Comparison of ENCODE assay signal across 8 cellular contexts in the genomic region with DNA sequence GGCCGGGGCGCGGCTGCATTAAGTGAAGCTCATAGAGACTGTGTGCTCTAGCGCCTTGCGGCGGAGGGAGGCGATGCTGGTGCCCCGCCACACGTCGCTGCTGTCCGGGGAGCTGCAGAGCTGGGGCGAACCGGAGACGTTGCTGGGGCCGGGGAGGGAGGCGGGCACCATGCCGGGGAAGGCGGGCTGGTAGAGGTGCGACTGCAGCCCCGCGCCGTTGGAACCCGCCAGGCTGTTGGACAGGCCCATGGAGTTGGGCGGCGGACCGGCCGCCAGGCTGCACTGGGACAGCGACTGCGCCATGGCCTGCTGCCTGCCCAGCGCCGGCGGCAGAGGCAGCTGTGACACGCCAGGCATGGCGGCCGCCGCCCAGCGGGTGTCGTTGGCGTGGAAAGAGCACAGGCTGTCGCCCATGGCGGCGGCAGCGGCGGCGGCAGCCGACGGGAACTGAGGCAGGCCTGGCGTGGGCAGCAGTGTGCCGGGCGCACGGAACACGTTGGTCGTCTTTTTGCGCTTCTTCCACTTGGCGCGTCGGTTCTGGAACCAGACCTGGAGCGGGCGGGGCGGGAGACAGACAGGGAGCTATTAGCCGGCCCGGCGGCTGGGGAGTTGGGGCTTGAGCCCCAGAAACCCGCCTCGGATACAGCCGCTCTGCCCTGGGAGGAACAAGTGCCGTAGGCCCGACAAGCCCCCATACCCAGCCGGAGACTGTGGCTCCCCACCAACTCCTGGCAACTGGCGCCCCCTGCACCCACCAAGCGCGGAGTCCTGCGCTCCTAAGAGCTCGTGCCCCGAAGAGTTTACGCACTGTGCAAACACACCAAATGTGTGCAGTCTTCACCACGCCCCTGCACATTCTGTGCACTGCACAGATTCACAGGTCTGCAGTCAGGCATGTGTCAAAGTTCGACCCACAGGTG. TPM values are rescaled to one million over a fixed set of nuclear protein-coding genes. Genes with fewer than 3 reads are reported as not detected.
DNase-seq lines count a peak whose midpoint lies in the region; ATAC-seq and TF ChIP-seq lines count a peak whose summit lies in the region.

No MANE protein-coding gene starts in this region.

- H3K4me3 Mint-ChIP-seq in effector memory CD8-positive, alpha-beta T cell, result peak overlapping the region; percentile 86 to 88
- H3K4me3 Mint-ChIP-seq in naive B cell, result peak overlapping the region; percentile 69 to 92 (median 88)

- no peak overlapping the region for H3K27ac ChIP-seq in vagina

- intact Hi-C loops in Right ventricle myocardium inferior (cut with DNase I), result no loop called here
- intact Hi-C loops in cardiac septum (cut with DNase I), result no loop called here
- intact Hi-C loops in vagina (cut with DNase I), result no loop called here

- H3K4me1 Mint-ChIP-seq in effector memory CD8-positive, alpha-beta T cell (ENCODE audit: low read depth in 2 of 2), result peaks cover 17 to 23% of the 10 kb centered on the region in 2 donors
- peaks cover 29 to 35% (median 33%) of the 10 kb centered on the region in 3 donors for H3K4me1 Mint-ChIP-seq in naive B cell

- no peak for TF ChIP-seq CTCF in vagina (IDR thresholded peaks at IDR 0.05)

- TF ChIP-seq POLR2A in vagina (IDR thresholded peaks at IDR 0.05), result no peak

- H3K4me1 ChIP-seq in vagina, result peaks cover 23% of the 10 kb centered on the region

- H3K27me3 Mint-ChIP-seq in effector memory CD8-positive, alpha-beta T cell, result peaks cover 57 to 69% of the 10 kb centered on the region in 2 donors
- H3K27me3 Mint-ChIP-seq in naive B cell, result peaks cover 48 to 66% (median 53%) of the 10 kb centered on the region in 3 donors

- ATAC-seq in Right ventricle myocardium inferior, result peak; percentile 73
- peak; percentile 80 for ATAC-seq in SK-N-SH treated with all-trans-retinoic acid at 6 μM for 48 hours
- ATAC-seq in effector memory CD8-positive, alpha-beta T cell (replicated peaks), result peak; percentile 80
- peak; percentile 69 to 76 for ATAC-seq in naive B cell (ENCODE audit: low read depth in 2 of 2)

- H3K27me3 ChIP-seq in H7 (ENCODE audit: control insufficient read depth, insufficient read depth, low read length), result peaks cover 99% of the 10 kb centered on the region
- H3K27me3 ChIP-seq in vagina, result peaks cover 21% of the 10 kb centered on the region

- DNase-seq in Right ventricle myocardium inferior (ENCODE audit: missing footprints) (peak; percentile 70), cardiac septum (ENCODE audit: low spot score) (no peak), H7 (peak; percentile 90), Kasumi-1 (lab: John Stamatoyannopoulos, UW) (peak; percentile 79 to 80), naive B cell (no peak), vagina (ENCODE audit: extremely low spot score in 2 of 2) (no peak)
- DNase-seq in effector memory CD8-positive, alpha-beta T cell, result peak in 1 of 3 experiments; percentile 23

- H3K36me3 ChIP-seq in H7 (replicated peaks; ENCODE audit: control insufficient read depth, insufficient read depth, low read length), result no peaks in the 10 kb centered on the region
- no peaks in the 10 kb centered on the region for H3K36me3 ChIP-seq in vagina

- peaks cover 0 to 7% of the 10 kb centered on the region in 2 donors for H3K9me3 Mint-ChIP-seq in effector memory CD8-positive, alpha-beta T cell
- H3K9me3 Mint-ChIP-seq in naive B cell, result peaks cover 9 to 55% (median 30%) of the 10 kb centered on the region in 7 donors

- H3K4me3 ChIP-seq in H7 (ENCODE audit: insufficient read depth, low read depth, low read length) (peak overlapping the region; percentile 39), vagina (peak overlapping the region; percentile 37 to 46)

- H3K36me3 Mint-ChIP-seq in effector memory CD8-positive, alpha-beta T cell (ENCODE audit: insufficient read depth), result peaks cover 11% of the 10 kb centered on the region
- H3K36me3 Mint-ChIP-seq in naive B cell, result peaks cover 15 to 22% of the 10 kb centered on the region in 2 donors

- peak overlapping the region in 1 of 2 donors; percentile 44 for H3K27ac Mint-ChIP-seq in effector memory CD8-positive, alpha-beta T cell
- peak overlapping the region in 4 of 6 donors; percentile 71 to 90 (median 86) for H3K27ac Mint-ChIP-seq in naive B cell

- H3K9me3 ChIP-seq in vagina, result no peaks in the 10 kb centered on the region

TF ChIP-seq in SK-N-SH treated with all-trans-retinoic acid at 6 μM for 48 hours, 23 proteins besides CTCF, POLR2A, EP300 and RAD21:
- TF ChIP-seq TSHZ2 (CRISPR knock-in tag; IDR thresholded peaks at IDR 0.05), result no peak
- no peak for TF ChIP-seq POU6F1 (CRISPR knock-in tag; IDR thresholded peaks at IDR 0.05; ENCODE audit: borderline replicate concordance, low read depth)
- TF ChIP-seq ISL1 (CRISPR knock-in tag; IDR thresholded peaks at IDR 0.05), result no peak
- no peak for TF ChIP-seq ZNF70 (CRISPR knock-in tag; IDR thresholded peaks at IDR 0.05)
- no peak for TF ChIP-seq PPARA (CRISPR knock-in tag; IDR thresholded peaks at IDR 0.05; ENCODE audit: borderline replicate concordance)
- TF ChIP-seq SNAI2 (CRISPR knock-in tag; IDR thresholded peaks at IDR 0.05), result no peak
- no peak for TF ChIP-seq CSDC2 (CRISPR knock-in tag; IDR thresholded peaks at IDR 0.05)
- no peak for TF ChIP-seq ZNF565 (CRISPR knock-in tag; conservative IDR thresholded peaks at IDR 0.05; ENCODE audit: low read depth)
- no peak for TF ChIP-seq RARB (CRISPR knock-in tag; IDR thresholded peaks at IDR 0.05)
- TF ChIP-seq TOX (CRISPR knock-in tag; IDR thresholded peaks at IDR 0.05; ENCODE audit: borderline replicate concordance), result no peak
- TF ChIP-seq GLIS3 (CRISPR knock-in tag; IDR thresholded peaks at IDR 0.05), result no peak
- TF ChIP-seq BACH2 (CRISPR knock-in tag; IDR thresholded peaks at IDR 0.05; ENCODE audit: borderline replicate concordance), result no peak
- TF ChIP-seq, protein P1, sequence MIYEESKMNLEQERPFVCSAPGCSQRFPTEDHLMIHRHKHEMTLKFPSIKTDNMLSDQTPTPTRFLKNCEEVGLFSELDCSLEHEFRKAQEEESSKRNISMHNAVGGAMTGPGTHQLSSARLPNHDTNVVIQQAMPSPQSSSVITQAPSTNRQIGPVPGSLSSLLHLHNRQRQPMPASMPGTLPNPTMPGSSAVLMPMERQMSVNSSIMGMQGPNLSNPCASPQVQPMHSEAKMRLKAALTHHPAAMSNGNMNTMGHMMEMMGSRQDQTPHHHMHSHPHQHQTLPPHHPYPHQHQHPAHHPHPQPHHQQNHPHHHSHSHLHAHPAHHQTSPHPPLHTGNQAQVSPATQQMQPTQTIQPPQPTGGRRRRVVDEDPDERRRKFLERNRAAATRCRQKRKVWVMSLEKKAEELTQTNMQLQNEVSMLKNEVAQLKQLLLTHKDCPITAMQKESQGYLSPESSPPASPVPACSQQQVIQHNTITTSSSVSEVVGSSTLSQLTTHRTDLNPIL (CRISPR knock-in tag; IDR thresholded peaks at IDR 0.05; ENCODE audit: low read depth), result no peak
- no peak for TF ChIP-seq OSR1 (CRISPR knock-in tag; IDR thresholded peaks at IDR 0.05)

RNA-seq across cellular contexts. Expression of gene OTP, which starts 8.0 kb away (rescaled TPM):
- not detected for total RNA-seq in Right ventricle myocardium inferior
- total RNA-seq in cardiac septum, result not detected
- not detected in 2 replicates for total RNA-seq in H7 (2014; rRNA removed; shearing (Covaris generic))
- polyA plus RNA-seq in naive B cell (ENCODE audit: low read depth in 6 of 6), result not detected
- total RNA-seq in vagina, result not detected

Comparison
In these comparisons a context has a peak if more than half of its experiments do, and no peak if none do; other contexts are left out.
1. DNase-seq: peak in Right ventricle myocardium inferior (single experiment), H7 (single experiment) and Kasumi-1 (2 of 2); none in cardiac septum (single experiment), naive B cell (single experiment) and vagina (0 of 2).
2. Peak in every context shown above with its lines, with median percentiles within 50 percentile points of each other: ATAC-seq.